Comparison of ENCODE assay signal across 1 cellular context in the genomic region with DNA sequence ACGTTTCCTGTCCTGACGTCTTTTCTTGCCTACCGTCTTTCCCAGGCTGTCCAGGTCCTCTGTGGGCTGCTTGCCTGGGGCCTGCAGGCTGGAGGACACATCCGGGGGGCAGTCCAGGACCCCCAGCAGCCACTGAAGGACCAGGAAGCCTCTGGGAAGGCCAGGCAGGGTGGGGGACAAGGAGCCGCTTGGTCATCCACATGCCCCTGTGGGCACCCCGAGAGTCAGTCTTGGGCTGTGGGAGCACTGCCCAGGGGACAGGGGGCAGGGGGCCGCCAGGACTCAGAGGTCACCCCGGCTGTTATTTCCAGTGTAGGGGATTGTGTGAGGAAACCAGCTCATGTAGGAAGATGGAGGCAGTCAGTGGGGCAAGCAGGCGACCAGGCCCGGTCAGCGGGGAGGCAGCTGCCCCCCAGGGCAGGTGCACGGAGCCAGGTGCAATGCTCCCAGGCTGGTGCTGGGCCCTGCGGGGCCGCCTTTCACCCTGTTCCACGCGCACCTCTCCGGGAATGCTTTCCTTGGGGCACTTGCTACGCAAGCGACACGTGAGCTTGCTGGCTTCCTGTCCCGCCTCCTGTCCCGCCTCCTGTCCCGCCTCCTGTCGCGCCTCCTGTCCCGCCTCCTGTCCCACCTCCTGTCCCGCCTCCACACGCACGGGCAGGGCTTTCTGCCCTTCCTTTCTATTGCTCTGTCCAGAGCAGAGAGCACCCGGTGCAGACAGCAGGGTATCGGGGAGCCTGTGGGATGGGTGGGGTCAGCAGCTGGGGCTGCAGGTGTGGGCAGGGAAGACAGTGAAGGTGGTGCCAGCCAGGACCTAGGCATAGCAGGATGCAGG.
A peak's percentile ranks its signal among the peaks of the same experiment; 100 is the strongest.
TF ChIP-seq lines count a peak whose summit lies in the region.

No MANE protein-coding gene starts in this region.

TF ChIP-seq in K562, 482 proteins besides CTCF, POLR2A, EP300 and RAD21 (continued from another document and continues in another):
- TF ChIP-seq, protein P1, sequence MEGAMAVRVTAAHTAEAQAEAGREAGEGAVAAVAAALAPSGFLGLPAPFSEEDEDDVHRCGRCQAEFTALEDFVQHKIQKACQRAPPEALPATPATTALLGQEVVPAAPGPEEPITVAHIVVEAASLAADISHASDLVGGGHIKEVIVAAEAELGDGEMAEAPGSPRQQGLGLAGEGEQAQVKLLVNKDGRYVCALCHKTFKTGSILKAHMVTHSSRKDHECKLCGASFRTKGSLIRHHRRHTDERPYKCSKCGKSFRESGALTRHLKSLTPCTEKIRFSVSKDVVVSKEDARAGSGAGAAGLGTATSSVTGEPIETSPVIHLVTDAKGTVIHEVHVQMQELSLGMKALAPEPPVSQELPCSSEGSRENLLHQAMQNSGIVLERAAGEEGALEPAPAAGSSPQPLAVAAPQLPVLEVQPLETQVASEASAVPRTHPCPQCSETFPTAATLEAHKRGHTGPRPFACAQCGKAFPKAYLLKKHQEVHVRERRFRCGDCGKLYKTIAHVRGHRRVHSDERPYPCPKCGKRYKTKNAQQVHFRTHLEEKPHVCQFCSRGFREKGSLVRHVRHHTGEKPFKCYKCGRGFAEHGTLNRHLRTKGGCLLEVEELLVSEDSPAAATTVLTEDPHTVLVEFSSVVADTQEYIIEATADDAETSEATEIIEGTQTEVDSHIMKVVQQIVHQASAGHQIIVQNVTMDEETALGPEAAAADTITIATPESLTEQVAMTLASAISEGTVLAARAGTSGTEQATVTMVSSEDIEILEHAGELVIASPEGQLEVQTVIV (CRISPR knock-in tag; IDR thresholded peaks at IDR 0.05; ENCODE audit: borderline replicate concordance) = no peak
- TF ChIP-seq LEF1 (IDR thresholded peaks at IDR 0.05) (no peak), ARNT (IDR thresholded peaks at IDR 0.05) (no peak), HDAC3 (IDR thresholded peaks at IDR 0.05; ENCODE audit: borderline replicate concordance, partially characterized antibody) (no peak), FOSL1 (tag; conservative IDR thresholded peaks at IDR 0.05) (no peak), GABPB2 (CRISPR knock-in tag; conservative IDR thresholded peaks at IDR 0.05) (no peak), KLF10 (CRISPR knock-in tag; IDR thresholded peaks at IDR 0.05) (no peak), ZNF586 (CRISPR knock-in tag; conservative IDR thresholded peaks at IDR 0.05) (no peak), SUPT5H (IDR thresholded peaks at IDR 0.05) (peak; percentile 75), NFE2 (IDR thresholded peaks at IDR 0.05; ENCODE audit: low read depth) (0 out of 2 replicates have a peak, but pooled peaks have one; percentile 10), FOS (IDR thresholded peaks at IDR 0.05; ENCODE audit: extremely low read depth, insufficient read length) (no peak), RBM34 (IDR thresholded peaks at IDR 0.05; ENCODE audit: borderline replicate concordance, insufficient read depth, low read length) (no peak), ZEB2 (IDR thresholded peaks at IDR 0.05) (peak; percentile 79; the same call in 1 of the 2 replicates), ZNF436 (CRISPR knock-in tag; IDR thresholded peaks at IDR 0.05) (no peak), ZFX (CRISPR knock-in tag; IDR thresholded peaks at IDR 0.05) (peak; percentile 38; the same call in 1 of the 2 replicates), ZNF778 (CRISPR knock-in tag; IDR thresholded peaks at IDR 0.05) (no peak), ZNF12 (CRISPR knock-in tag; IDR thresholded peaks at IDR 0.05) (no peak), ZZZ3 (IDR thresholded peaks at IDR 0.05) (no peak), ZNF408 (CRISPR knock-in tag; IDR thresholded peaks at IDR 0.05; ENCODE audit: low read depth) (no peak), NRF1 (conservative IDR thresholded peaks at IDR 0.05 in 1 of 2, IDR thresholded peaks at IDR 0.05 in 1 of 2) (peak; percentile 71 to 77), MCM3 (IDR thresholded peaks at IDR 0.05) (no peak)
- TF ChIP-seq, protein P2, sequence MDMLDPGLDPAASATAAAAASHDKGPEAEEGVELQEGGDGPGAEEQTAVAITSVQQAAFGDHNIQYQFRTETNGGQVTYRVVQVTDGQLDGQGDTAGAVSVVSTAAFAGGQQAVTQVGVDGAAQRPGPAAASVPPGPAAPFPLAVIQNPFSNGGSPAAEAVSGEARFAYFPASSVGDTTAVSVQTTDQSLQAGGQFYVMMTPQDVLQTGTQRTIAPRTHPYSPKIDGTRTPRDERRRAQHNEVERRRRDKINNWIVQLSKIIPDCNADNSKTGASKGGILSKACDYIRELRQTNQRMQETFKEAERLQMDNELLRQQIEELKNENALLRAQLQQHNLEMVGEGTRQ (CRISPR knock-in tag; IDR thresholded peaks at IDR 0.05) = peak; percentile 92
- TF ChIP-seq, protein P3, sequence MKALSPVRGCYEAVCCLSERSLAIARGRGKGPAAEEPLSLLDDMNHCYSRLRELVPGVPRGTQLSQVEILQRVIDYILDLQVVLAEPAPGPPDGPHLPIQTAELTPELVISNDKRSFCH (CRISPR knock-in tag; IDR thresholded peaks at IDR 0.05) = no peak
- TF ChIP-seq, protein P3 (tag; IDR thresholded peaks at IDR 0.05) = no peak
- TF ChIP-seq, protein P4, sequence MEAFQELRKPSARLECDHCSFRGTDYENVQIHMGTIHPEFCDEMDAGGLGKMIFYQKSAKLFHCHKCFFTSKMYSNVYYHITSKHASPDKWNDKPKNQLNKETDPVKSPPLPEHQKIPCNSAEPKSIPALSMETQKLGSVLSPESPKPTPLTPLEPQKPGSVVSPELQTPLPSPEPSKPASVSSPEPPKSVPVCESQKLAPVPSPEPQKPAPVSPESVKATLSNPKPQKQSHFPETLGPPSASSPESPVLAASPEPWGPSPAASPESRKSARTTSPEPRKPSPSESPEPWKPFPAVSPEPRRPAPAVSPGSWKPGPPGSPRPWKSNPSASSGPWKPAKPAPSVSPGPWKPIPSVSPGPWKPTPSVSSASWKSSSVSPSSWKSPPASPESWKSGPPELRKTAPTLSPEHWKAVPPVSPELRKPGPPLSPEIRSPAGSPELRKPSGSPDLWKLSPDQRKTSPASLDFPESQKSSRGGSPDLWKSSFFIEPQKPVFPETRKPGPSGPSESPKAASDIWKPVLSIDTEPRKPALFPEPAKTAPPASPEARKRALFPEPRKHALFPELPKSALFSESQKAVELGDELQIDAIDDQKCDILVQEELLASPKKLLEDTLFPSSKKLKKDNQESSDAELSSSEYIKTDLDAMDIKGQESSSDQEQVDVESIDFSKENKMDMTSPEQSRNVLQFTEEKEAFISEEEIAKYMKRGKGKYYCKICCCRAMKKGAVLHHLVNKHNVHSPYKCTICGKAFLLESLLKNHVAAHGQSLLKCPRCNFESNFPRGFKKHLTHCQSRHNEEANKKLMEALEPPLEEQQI (IDR thresholded peaks at IDR 0.05) = no peak
- TF ChIP-seq, protein P5, sequence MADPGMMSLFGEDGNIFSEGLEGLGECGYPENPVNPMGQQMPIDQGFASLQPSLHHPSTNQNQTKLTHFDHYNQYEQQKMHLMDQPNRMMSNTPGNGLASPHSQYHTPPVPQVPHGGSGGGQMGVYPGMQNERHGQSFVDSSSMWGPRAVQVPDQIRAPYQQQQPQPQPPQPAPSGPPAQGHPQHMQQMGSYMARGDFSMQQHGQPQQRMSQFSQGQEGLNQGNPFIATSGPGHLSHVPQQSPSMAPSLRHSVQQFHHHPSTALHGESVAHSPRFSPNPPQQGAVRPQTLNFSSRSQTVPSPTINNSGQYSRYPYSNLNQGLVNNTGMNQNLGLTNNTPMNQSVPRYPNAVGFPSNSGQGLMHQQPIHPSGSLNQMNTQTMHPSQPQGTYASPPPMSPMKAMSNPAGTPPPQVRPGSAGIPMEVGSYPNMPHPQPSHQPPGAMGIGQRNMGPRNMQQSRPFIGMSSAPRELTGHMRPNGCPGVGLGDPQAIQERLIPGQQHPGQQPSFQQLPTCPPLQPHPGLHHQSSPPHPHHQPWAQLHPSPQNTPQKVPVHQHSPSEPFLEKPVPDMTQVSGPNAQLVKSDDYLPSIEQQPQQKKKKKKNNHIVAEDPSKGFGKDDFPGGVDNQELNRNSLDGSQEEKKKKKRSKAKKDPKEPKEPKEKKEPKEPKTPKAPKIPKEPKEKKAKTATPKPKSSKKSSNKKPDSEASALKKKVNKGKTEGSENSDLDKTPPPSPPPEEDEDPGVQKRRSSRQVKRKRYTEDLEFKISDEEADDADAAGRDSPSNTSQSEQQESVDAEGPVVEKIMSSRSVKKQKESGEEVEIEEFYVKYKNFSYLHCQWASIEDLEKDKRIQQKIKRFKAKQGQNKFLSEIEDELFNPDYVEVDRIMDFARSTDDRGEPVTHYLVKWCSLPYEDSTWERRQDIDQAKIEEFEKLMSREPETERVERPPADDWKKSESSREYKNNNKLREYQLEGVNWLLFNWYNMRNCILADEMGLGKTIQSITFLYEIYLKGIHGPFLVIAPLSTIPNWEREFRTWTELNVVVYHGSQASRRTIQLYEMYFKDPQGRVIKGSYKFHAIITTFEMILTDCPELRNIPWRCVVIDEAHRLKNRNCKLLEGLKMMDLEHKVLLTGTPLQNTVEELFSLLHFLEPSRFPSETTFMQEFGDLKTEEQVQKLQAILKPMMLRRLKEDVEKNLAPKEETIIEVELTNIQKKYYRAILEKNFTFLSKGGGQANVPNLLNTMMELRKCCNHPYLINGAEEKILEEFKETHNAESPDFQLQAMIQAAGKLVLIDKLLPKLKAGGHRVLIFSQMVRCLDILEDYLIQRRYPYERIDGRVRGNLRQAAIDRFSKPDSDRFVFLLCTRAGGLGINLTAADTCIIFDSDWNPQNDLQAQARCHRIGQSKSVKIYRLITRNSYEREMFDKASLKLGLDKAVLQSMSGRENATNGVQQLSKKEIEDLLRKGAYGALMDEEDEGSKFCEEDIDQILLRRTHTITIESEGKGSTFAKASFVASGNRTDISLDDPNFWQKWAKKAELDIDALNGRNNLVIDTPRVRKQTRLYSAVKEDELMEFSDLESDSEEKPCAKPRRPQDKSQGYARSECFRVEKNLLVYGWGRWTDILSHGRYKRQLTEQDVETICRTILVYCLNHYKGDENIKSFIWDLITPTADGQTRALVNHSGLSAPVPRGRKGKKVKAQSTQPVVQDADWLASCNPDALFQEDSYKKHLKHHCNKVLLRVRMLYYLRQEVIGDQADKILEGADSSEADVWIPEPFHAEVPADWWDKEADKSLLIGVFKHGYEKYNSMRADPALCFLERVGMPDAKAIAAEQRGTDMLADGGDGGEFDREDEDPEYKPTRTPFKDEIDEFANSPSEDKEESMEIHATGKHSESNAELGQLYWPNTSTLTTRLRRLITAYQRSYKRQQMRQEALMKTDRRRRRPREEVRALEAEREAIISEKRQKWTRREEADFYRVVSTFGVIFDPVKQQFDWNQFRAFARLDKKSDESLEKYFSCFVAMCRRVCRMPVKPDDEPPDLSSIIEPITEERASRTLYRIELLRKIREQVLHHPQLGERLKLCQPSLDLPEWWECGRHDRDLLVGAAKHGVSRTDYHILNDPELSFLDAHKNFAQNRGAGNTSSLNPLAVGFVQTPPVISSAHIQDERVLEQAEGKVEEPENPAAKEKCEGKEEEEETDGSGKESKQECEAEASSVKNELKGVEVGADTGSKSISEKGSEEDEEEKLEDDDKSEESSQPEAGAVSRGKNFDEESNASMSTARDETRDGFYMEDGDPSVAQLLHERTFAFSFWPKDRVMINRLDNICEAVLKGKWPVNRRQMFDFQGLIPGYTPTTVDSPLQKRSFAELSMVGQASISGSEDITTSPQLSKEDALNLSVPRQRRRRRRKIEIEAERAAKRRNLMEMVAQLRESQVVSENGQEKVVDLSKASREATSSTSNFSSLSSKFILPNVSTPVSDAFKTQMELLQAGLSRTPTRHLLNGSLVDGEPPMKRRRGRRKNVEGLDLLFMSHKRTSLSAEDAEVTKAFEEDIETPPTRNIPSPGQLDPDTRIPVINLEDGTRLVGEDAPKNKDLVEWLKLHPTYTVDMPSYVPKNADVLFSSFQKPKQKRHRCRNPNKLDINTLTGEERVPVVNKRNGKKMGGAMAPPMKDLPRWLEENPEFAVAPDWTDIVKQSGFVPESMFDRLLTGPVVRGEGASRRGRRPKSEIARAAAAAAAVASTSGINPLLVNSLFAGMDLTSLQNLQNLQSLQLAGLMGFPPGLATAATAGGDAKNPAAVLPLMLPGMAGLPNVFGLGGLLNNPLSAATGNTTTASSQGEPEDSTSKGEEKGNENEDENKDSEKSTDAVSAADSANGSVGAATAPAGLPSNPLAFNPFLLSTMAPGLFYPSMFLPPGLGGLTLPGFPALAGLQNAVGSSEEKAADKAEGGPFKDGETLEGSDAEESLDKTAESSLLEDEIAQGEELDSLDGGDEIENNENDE (IDR thresholded peaks at IDR 0.05; ENCODE audit: low read depth, low read length) = no peak
- TF ChIP-seq, protein P6, sequence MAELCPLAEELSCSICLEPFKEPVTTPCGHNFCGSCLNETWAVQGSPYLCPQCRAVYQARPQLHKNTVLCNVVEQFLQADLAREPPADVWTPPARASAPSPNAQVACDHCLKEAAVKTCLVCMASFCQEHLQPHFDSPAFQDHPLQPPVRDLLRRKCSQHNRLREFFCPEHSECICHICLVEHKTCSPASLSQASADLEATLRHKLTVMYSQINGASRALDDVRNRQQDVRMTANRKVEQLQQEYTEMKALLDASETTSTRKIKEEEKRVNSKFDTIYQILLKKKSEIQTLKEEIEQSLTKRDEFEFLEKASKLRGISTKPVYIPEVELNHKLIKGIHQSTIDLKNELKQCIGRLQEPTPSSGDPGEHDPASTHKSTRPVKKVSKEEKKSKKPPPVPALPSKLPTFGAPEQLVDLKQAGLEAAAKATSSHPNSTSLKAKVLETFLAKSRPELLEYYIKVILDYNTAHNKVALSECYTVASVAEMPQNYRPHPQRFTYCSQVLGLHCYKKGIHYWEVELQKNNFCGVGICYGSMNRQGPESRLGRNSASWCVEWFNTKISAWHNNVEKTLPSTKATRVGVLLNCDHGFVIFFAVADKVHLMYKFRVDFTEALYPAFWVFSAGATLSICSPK (IDR thresholded peaks at IDR 0.05; ENCODE audit: borderline replicate concordance) = no peak
